27 cellular contexts compared by ENCODE assay signal in the genomic region with DNA sequence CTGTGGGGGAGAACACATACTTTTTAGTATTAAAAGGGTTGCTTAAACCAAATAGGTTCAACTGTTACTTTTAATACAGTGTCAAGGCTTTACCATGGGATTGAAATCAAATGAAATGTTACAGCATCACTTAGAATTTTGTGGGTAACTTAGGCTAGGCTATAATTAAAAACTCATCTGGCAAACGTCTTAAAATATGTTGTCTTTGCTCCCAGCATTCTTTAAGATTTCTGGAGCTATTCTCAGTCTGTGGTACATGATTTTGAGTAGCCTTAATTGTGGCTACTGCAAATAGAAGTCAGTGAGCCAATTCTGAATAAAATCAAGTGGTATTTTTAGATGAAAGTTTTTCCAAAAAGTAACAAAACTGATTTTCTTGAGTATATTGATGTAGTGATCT. TPM values are rescaled to one million over a fixed set of nuclear protein-coding genes. Genes with fewer than 3 reads are reported as not detected.
DNase-seq lines count a peak whose midpoint lies in the region; ATAC-seq, FAIRE-seq and TF ChIP-seq lines count a peak whose summit lies in the region.
"Had no signal": no experiment of that assay in that cellular context is flagged by ENCODE, and none has a peak within 500 bp of the region (broad histone marks: within the 10 kb centered on the region; RNA-seq: fewer than 3 reads in every experiment).

No MANE protein-coding gene starts in this region.

- no peaks in the 10 kb centered on the region for H3K36me3 Mint-ChIP-seq in natural killer cell
- no peaks in the 10 kb centered on the region for H3K36me3 Mint-ChIP-seq in natural killer cell treated with Interleukin-12 subunit alpha and Interleukin-12 subunit beta and Interleukin-15 and Interleukin-18, amount 100 ng/mL, for 72 hours

- FAIRE-seq in GM18507 (lab: Jason Lieb, UNC) = peak; percentile 5
- FAIRE-seq: endometrium, GM12892, urothelium cell line had no signal

- H3K27me3 ChIP-seq in H7 (ENCODE audit: control insufficient read depth, insufficient read depth, low read length) = no peaks in the 10 kb centered on the region
- H3K27me3 ChIP-seq: ascending aorta had no signal

- intact Hi-C loops in natural killer cell (cut with micrococcal nuclease) = no loop called here

- peak overlapping the region; percentile 7 to 41 for H3K27ac Mint-ChIP-seq in natural killer cell
- no peak overlapping the region for H3K27ac Mint-ChIP-seq in natural killer cell treated with Interleukin-12 subunit alpha and Interleukin-12 subunit beta and Interleukin-15 and Interleukin-18, amount 100 ng/mL, for 72 hours
- H3K27ac Mint-ChIP-seq: activated CD8-positive, alpha-beta T cell treated with anti-CD3 and anti-CD28 coated beads, Interleukin-2, amount 10 ng/mL, durations not matched to agents 7 days and 5 days; activated naive CD4-positive, alpha-beta T cell treated with anti-CD3 and anti-CD28 coated beads for 36 hours had no signal

- H3K4me1 Mint-ChIP-seq in natural killer cell = peaks cover 58 to 61% of the 10 kb centered on the region in 2 donors
- H3K4me1 Mint-ChIP-seq in natural killer cell treated with Interleukin-12 subunit alpha and Interleukin-12 subunit beta and Interleukin-15 and Interleukin-18, amount 100 ng/mL, for 72 hours (ENCODE audit: low read depth in 2 of 2) = peaks cover 34 to 47% of the 10 kb centered on the region in 2 donors

- no peaks in the 10 kb centered on the region for H3K9me3 Mint-ChIP-seq in natural killer cell
- H3K9me3 Mint-ChIP-seq in natural killer cell treated with Interleukin-12 subunit alpha and Interleukin-12 subunit beta and Interleukin-15 and Interleukin-18, amount 100 ng/mL, for 72 hours = no peaks in the 10 kb centered on the region
- H3K9me3 Mint-ChIP-seq: activated naive CD4-positive, alpha-beta T cell treated with anti-CD3 and anti-CD28 coated beads for 36 hours; activated T-cell treated with anti-CD3 and anti-CD28 coated beads, Interleukin-2, amount 50 U/mL, for 4 hours had no signal

- TF ChIP-seq CTCF in natural killer cell (IDR thresholded peaks at IDR 0.05) = no peak

- ATAC-seq in natural killer cell (no peak), GM21526 (IDR thresholded peaks at IDR 0.05; ENCODE audit: low FRiP score, unreplicated experiment) (no peak)
- no peak for ATAC-seq in natural killer cell treated with Interleukin-12 subunit alpha and Interleukin-12 subunit beta and Interleukin-15 and Interleukin-18, amount 100 ng/mL, for 72 hours
- ATAC-seq: activated CD8-positive, alpha-beta T cell treated with anti-CD3 and anti-CD28 coated beads, Interleukin-2, amount 10 ng/mL, durations not matched to agents 7 days and 5 days; activated T-cell treated with anti-CD3 and anti-CD28 coated beads, Interleukin-2, amount 50 U/mL, for 4 hours had no signal

- H3K27me3 Mint-ChIP-seq in natural killer cell (ENCODE audit: low read depth in 2 of 2) = no peaks in the 10 kb centered on the region
- no peaks in the 10 kb centered on the region for H3K27me3 Mint-ChIP-seq in natural killer cell treated with Interleukin-12 subunit alpha and Interleukin-12 subunit beta and Interleukin-15 and Interleukin-18, amount 100 ng/mL, for 72 hours

- H3K4me3 Mint-ChIP-seq in natural killer cell = no peak overlapping the region
- no peak overlapping the region for H3K4me3 Mint-ChIP-seq in natural killer cell treated with Interleukin-12 subunit alpha and Interleukin-12 subunit beta and Interleukin-15 and Interleukin-18, amount 100 ng/mL, for 72 hours
- H3K4me3 Mint-ChIP-seq: activated CD8-positive, alpha-beta T cell treated with anti-CD3 and anti-CD28 coated beads, Interleukin-2, amount 10 ng/mL, durations not matched to agents 7 days and 5 days; activated naive CD4-positive, alpha-beta T cell treated with anti-CD3 and anti-CD28 coated beads for 36 hours; activated T-cell treated with anti-CD3 and anti-CD28 coated beads, Interleukin-2, amount 50 U/mL, for 4 hours had no signal

- H3K36me3 ChIP-seq in H7 (replicated peaks; ENCODE audit: control insufficient read depth, insufficient read depth, low read length) = no peaks in the 10 kb centered on the region

- DNase-seq in natural killer cell (no peak), GM18507 (ENCODE audit: extremely low spot score, insufficient read length, low read depth) (no peak), fibroblast of peridontal ligament (ENCODE audit: extremely low read depth) (peak; percentile 76), NCI-H1092 treated with DMSO at 0.1 percent for 48 hours (lab: John Stamatoyannopoulos, UW) (no peak), H7 (no peak), DMS53 treated with DMSO at 0.1 percent for 48 hours (lab: John Stamatoyannopoulos, UW; ENCODE audit: unreplicated experiment) (no peak)
- no peak for DNase-seq in natural killer cell treated with Interleukin-12 subunit alpha and Interleukin-12 subunit beta and Interleukin-15 and Interleukin-18, amount 100 ng/mL, for 72 hours (ENCODE audit: low spot score)
- DNase-seq: activated CD8-positive, alpha-beta T cell treated with anti-CD3 and anti-CD28 coated beads, Interleukin-2, amount 10 ng/mL, durations not matched to agents 7 days and 5 days; activated naive CD4-positive, alpha-beta T cell treated with anti-CD3 and anti-CD28 coated beads for 36 hours; activated T-cell treated with anti-CD3 and anti-CD28 coated beads, Interleukin-2, amount 50 U/mL, for 4 hours; caudate nucleus; dermis blood vessel endothelial cell; DND-41; glutamatergic neuron; kidney glomerular epithelial cell; NCI-H510A; NK-92 treated with Interleukin-12 subunit alpha and Interleukin-12 subunit beta, amount 100 ng/mL, for 24 hours; nucleus accumbens; SHP77; SW 1271 had no signal

- H3K4me3 ChIP-seq in H7 (ENCODE audit: insufficient read depth, low read depth, low read length) = no peak overlapping the region
- H3K4me3 ChIP-seq: ascending aorta, HAP-1, skin epidermis had no signal

RNA-seq across cellular contexts. Expression of a gene that starts 30.7 kb away (rescaled TPM):
- 100 to 1,000 TPM; 118 to 130 (median 120) TPM for total RNA-seq in natural killer cell
- total RNA-seq in natural killer cell treated with Interleukin-12 subunit alpha and Interleukin-12 subunit beta and Interleukin-15 and Interleukin-18, amount 100 ng/mL, for 72 hours = 100 to 1,000 TPM in 1 of 2 donors, 10 to 100 TPM in 1; 50.2 to 104 TPM
- 47.0 and 57.9 TPM in 2 replicates for total RNA-seq in H7 (2014; rRNA removed; shearing (Covaris generic))

Comparison
In these comparisons a context has a peak if more than half of its experiments do, and no peak if none do; other contexts are left out.
1. H3K27ac Mint-ChIP-seq: peak in natural killer cell (2 of 2); none in natural killer cell treated with Interleukin-12 subunit alpha and Interleukin-12 subunit beta and Interleukin-15 and Interleukin-18, amount 100 ng/mL, for 72 hours (0 of 2).